In the genomic region with DNA sequence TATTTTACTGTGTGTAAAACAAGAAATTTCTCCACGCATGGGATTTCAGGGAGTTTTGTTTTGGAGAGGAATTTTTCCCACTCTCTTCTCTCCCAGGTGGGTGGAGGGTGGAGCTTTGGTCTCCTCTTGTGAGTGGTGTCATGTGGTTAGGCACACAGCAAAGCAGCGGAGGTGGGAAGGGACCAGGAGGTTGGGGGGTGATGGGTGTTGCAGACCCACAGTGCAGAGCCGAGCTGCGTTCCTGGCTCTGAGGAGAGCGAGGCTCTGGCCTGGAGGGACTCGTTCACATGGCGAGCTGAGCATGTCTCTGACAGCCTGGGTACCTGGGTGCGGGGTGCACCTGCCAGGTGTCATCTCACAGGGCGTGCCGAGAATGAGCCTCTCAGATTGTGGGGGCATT, we compare ENCODE assay signal across 15 cellular contexts.
A peak's percentile ranks its signal among the peaks of the same experiment; 100 is the strongest.
DNase-seq lines count a peak whose midpoint lies in the region; ATAC-seq and TF ChIP-seq lines count a peak whose summit lies in the region.
"Had no signal": no experiment of that assay in that cellular context is flagged by ENCODE, and none has a peak within 500 bp of the region (broad histone marks: within the 10 kb centered on the region; RNA-seq: fewer than 3 reads in every experiment).

No MANE protein-coding gene starts in this region.

- no peak overlapping the region for H3K4me3 Mint-ChIP-seq in GM23338
- H3K4me3 Mint-ChIP-seq: CD4-positive, alpha-beta T cell had no signal

- H2AFZ ChIP-seq in GM23338: no peak overlapping the region

- no peaks in the 10 kb centered on the region for H3K9me2 ChIP-seq in GM23338 (ENCODE audit: insufficient read depth)

- TF ChIP-seq CTCF in GM23338 (conservative IDR thresholded peaks at IDR 0.05; ENCODE audit: low read depth in 2 of 2): no peak

- peaks cover 29% of the 10 kb centered on the region for H3K4me1 Mint-ChIP-seq in GM23338

- H3K36me3 Mint-ChIP-seq in GM23338 (ENCODE audit: low read depth): no peaks in the 10 kb centered on the region

- H3K4me3 ChIP-seq in GM23338: no peak overlapping the region
- H3K4me3 ChIP-seq: HAP-1 had no signal

- H3K27me3 ChIP-seq in GM23338 (ENCODE audit: insufficient read depth): no peaks in the 10 kb centered on the region

- H3K27ac Mint-ChIP-seq in GM23338: no peak overlapping the region
- H3K27ac Mint-ChIP-seq: CD4-positive, alpha-beta T cell had no signal

- peak; percentile 57 for ATAC-seq in GM23338
- ATAC-seq in GM21367 (IDR thresholded peaks at IDR 0.05; ENCODE audit: unreplicated experiment): no peak
- no peak for ATAC-seq in HG03097 (IDR thresholded peaks at IDR 0.05; ENCODE audit: low FRiP score, unreplicated experiment)

- DNase-seq in GM23338 (ENCODE audit: low spot score) (no peak), NCI-H774 (lab: John Stamatoyannopoulos, UW) (peak; percentile 53), head of caudate nucleus (peak; percentile 7 to 80 (median 41)), putamen (ENCODE audit: low spot score) (peak; percentile 56)
- no peak for DNase-seq in activated naive CD4-positive, alpha-beta T cell treated with anti-CD3 and anti-CD28 coated beads, Interleukin-2, amount 50 U/mL, for 16 hours
- DNase-seq: ACHN; AML-193; Calu3; CD4-positive, alpha-beta T cell; DMS79 treated with DMSO at 0.1 percent for 48 hours; GF-D8 had no signal

- H3K36me3 ChIP-seq in GM23338 (ENCODE audit: insufficient read depth): no peaks in the 10 kb centered on the region
- H3K36me3 ChIP-seq: HAP-1 had no signal

- H3K9me3 Mint-ChIP-seq in GM23338: no peaks in the 10 kb centered on the region
- H3K9me3 Mint-ChIP-seq: CD4-positive, alpha-beta T cell had no signal

- no peak overlapping the region for H3K4me2 ChIP-seq in GM23338

- intact Hi-C loops in head of caudate nucleus (cut with DNase I): loop anchor here (10.0 kb wide), 1 partner anchor 306 kb away; no protein-coding TSS in a partner anchor

- no peaks in the 10 kb centered on the region for H4K20me1 ChIP-seq in GM23338 (replicated peaks; ENCODE audit: insufficient read depth)

- H3K27ac ChIP-seq in GM23338 (ENCODE audit: low read depth): no peak overlapping the region
- H3K27ac ChIP-seq: C4-2B had no signal

- H3K4me1 ChIP-seq in GM23338 (ENCODE audit: insufficient read depth): peaks cover 13% of the 10 kb centered on the region
- H3K4me1 ChIP-seq: HAP-1 had no signal

- H3F3A ChIP-seq in GM23338 (replicated peaks; ENCODE audit: low read depth): no peaks in the 10 kb centered on the region

- no peaks in the 10 kb centered on the region for H3K27me3 Mint-ChIP-seq in GM23338 (ENCODE audit: insufficient read depth, low read depth, poor library complexity)

- no peaks in the 10 kb centered on the region for H3K79me2 ChIP-seq in GM23338 (replicated peaks; ENCODE audit: insufficient read depth)

TF ChIP-seq in GM23338, 12 proteins besides CTCF, POLR2A, EP300 and RAD21:
- TF ChIP-seq, protein P1, sequence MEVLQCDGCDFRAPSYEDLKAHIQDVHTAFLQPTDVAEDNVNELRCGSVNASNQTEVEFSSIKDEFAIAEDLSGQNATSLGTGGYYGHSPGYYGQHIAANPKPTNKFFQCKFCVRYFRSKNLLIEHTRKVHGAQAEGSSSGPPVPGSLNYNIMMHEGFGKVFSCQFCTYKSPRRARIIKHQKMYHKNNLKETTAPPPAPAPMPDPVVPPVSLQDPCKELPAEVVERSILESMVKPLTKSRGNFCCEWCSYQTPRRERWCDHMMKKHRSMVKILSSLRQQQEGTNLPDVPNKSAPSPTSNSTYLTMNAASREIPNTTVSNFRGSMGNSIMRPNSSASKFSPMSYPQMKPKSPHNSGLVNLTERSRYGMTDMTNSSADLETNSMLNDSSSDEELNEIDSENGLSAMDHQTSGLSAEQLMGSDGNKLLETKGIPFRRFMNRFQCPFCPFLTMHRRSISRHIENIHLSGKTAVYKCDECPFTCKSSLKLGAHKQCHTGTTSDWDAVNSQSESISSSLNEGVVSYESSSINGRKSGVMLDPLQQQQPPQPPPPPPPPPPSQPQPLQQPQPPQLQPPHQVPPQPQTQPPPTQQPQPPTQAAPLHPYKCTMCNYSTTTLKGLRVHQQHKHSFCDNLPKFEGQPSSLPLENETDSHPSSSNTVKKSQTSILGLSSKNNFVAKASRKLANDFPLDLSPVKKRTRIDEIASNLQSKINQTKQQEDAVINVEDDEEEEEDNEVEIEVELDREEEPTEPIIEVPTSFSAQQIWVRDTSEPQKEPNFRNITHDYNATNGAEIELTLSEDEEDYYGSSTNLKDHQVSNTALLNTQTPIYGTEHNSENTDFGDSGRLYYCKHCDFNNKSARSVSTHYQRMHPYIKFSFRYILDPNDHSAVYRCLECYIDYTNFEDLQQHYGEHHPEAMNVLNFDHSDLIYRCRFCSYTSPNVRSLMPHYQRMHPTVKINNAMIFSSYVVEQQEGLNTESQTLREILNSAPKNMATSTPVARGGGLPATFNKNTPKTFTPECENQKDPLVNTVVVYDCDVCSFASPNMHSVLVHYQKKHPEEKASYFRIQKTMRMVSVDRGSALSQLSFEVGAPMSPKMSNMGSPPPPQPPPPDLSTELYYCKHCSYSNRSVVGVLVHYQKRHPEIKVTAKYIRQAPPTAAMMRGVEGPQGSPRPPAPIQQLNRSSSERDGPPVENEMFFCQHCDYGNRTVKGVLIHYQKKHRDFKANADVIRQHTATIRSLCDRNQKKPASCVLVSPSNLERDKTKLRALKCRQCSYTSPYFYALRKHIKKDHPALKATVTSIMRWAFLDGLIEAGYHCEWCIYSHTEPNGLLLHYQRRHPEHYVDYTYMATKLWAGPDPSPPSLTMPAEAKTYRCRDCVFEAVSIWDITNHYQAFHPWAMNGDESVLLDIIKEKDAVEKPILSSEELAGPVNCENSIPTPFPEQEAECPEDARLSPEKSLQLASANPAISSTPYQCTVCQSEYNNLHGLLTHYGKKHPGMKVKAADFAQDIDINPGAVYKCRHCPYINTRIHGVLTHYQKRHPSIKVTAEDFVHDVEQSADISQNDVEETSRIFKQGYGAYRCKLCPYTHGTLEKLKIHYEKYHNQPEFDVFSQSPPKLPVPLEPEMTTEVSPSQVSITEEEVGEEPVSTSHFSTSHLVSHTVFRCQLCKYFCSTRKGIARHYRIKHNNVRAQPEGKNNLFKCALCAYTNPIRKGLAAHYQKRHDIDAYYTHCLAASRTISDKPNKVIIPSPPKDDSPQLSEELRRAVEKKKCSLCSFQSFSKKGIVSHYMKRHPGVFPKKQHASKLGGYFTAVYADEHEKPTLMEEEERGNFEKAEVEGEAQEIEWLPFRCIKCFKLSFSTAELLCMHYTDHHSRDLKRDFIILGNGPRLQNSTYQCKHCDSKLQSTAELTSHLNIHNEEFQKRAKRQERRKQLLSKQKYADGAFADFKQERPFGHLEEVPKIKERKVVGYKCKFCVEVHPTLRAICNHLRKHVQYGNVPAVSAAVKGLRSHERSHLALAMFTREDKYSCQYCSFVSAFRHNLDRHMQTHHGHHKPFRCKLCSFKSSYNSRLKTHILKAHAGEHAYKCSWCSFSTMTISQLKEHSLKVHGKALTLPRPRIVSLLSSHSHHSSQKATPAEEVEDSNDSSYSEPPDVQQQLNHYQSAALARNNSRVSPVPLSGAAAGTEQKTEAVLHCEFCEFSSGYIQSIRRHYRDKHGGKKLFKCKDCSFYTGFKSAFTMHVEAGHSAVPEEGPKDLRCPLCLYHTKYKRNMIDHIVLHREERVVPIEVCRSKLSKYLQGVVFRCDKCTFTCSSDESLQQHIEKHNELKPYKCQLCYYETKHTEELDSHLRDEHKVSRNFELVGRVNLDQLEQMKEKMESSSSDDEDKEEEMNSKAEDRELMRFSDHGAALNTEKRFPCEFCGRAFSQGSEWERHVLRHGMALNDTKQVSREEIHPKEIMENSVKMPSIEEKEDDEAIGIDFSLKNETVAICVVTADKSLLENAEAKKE (CRISPR knock-in tag; IDR thresholded peaks at IDR 0.05): no peak

Comparison
In these comparisons a context has a peak if more than half of its experiments do, and no peak if none do; other contexts are left out.
1. DNase-seq: peak in NCI-H774 (single experiment), head of caudate nucleus (42 of 42) and putamen (single experiment); none in GM23338 (single experiment) and activated naive CD4-positive, alpha-beta T cell treated with anti-CD3 and anti-CD28 coated beads, Interleukin-2, amount 50 U/mL, for 16 hours (single experiment).